12 cellular contexts compared by ENCODE assay signal in the genomic region with DNA sequence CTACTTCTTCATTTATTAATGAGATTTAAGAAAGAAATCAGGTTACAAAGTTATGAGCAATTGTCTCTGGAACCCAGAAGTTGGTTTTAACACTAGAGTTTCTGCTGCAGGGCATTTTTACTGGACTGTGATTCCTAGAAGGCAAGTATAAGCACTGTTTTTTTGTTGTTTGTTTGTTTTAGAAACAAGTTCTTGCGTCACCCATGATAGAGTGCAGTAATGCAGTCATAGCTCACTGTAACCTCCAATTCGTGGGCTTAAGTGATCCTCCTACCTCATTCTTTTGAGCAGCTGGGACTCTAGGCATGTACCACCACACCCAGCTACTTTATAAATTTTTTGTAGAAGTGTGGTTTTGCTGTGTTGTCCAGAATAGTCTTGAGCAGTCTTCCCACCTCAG. TPM values are rescaled to one million over a fixed set of nuclear protein-coding genes. Genes with fewer than 3 reads are reported as not detected.
DNase-seq lines count a peak whose midpoint lies in the region; ATAC-seq and TF ChIP-seq lines count a peak whose summit lies in the region.
"Had no signal": no experiment of that assay in that cellular context is flagged by ENCODE, and none has a peak within 500 bp of the region (broad histone marks: within the 10 kb centered on the region; RNA-seq: fewer than 3 reads in every experiment).

No MANE protein-coding gene starts in this region.

- POLR2A ChIA-PET in activated CD8-positive, alpha-beta T cell treated with anti-CD3 and anti-CD28 coated beads for 36 hours (lab: Charles Lee), result interaction anchor here (1.2 to 2.4 kb wide), 2 partner anchors 10 to 24 kb away, joined by 3 to 8 read pairs; no protein-coding TSS in a partner anchor

- H3K27me3 Mint-ChIP-seq in activated CD8-positive, alpha-beta T cell treated with anti-CD3 and anti-CD28 coated beads for 36 hours, result no peaks in the 10 kb centered on the region
- H3K27me3 Mint-ChIP-seq in glutamatergic neuron (ENCODE audit: unreplicated experiment), result peaks cover 2% of the 10 kb centered on the region
- H3K27me3 Mint-ChIP-seq: dendritic cell treated with granulocyte-macrophage colony-stimulating factor and Interleukin-4, amounts not matched to agents 40 ng/mL and 50 ng/mL, for 4 days had no signal

- no peaks in the 10 kb centered on the region for H3K27me3 ChIP-seq in right cardiac atrium (ENCODE audit: control insufficient read depth, insufficient read depth)

- H3K4me3 Mint-ChIP-seq in activated CD8-positive, alpha-beta T cell treated with anti-CD3 and anti-CD28 coated beads for 36 hours, result no peak overlapping the region
- H3K4me3 Mint-ChIP-seq in glutamatergic neuron (ENCODE audit: unreplicated experiment), result no peak overlapping the region
- H3K4me3 Mint-ChIP-seq: dendritic cell treated with granulocyte-macrophage colony-stimulating factor and Interleukin-4, amounts not matched to agents 40 ng/mL and 50 ng/mL, for 4 days had no signal

- 46% methylated on average over 2 of the region's 2 CpGs for WGBS in right cardiac atrium

- CTCF ChIA-PET in activated CD8-positive, alpha-beta T cell treated with anti-CD3 and anti-CD28 coated beads for 36 hours (lab: Charles Lee), result no interaction called here

- peak overlapping the region; percentile 73 for H3K27ac Mint-ChIP-seq in activated CD8-positive, alpha-beta T cell treated with anti-CD3 and anti-CD28 coated beads for 36 hours
- H3K27ac Mint-ChIP-seq in glutamatergic neuron (ENCODE audit: unreplicated experiment), result no peak overlapping the region
- H3K27ac Mint-ChIP-seq: dendritic cell treated with granulocyte-macrophage colony-stimulating factor and Interleukin-4, amounts not matched to agents 40 ng/mL and 50 ng/mL, for 4 days had no signal

- H3K36me3 Mint-ChIP-seq in activated CD8-positive, alpha-beta T cell treated with anti-CD3 and anti-CD28 coated beads for 36 hours (ENCODE audit: low read depth), result peaks cover 31% of the 10 kb centered on the region
- no peaks in the 10 kb centered on the region for H3K36me3 Mint-ChIP-seq in glutamatergic neuron (ENCODE audit: unreplicated experiment)

- H3K4me1 Mint-ChIP-seq in activated CD8-positive, alpha-beta T cell treated with anti-CD3 and anti-CD28 coated beads for 36 hours (ENCODE audit: low read depth), result peaks cover 87% of the 10 kb centered on the region
- peaks cover 4% of the 10 kb centered on the region for H3K4me1 Mint-ChIP-seq in glutamatergic neuron (ENCODE audit: low read depth, unreplicated experiment)

- peak; percentile 39 to 52 for ATAC-seq in right cardiac atrium
- ATAC-seq in activated CD8-positive, alpha-beta T cell treated with anti-CD3 and anti-CD28 coated beads for 36 hours, result no peak
- no peak for ATAC-seq in HG03175 (IDR thresholded peaks at IDR 0.05; ENCODE audit: unreplicated experiment)
- ATAC-seq in GM18867 (IDR thresholded peaks at IDR 0.05; ENCODE audit: unreplicated experiment), result no peak

- DNase-seq in right cardiac atrium (no peak), cardiac septum (ENCODE audit: low spot score) (no peak), foreskin fibroblast (peak; percentile 46 to 71), GDM1 (lab: John Stamatoyannopoulos, UW) (no peak), glutamatergic neuron (no peak)
- no peak for DNase-seq in activated CD8-positive, alpha-beta T cell treated with anti-CD3 and anti-CD28 coated beads for 36 hours
- DNase-seq: NCI-H526 treated with DMSO at 0.1 percent for 48 hours, T-helper 2 cell had no signal

- intact Hi-C loops in right cardiac atrium (cut with DNase I) (no loop called here), cardiac septum (cut with DNase I) (no loop called here)
- intact Hi-C loops in activated CD8-positive, alpha-beta T cell treated with anti-CD3 and anti-CD28 coated beads for 36 hours (cut with micrococcal nuclease), result no loop called here

- no peaks in the 10 kb centered on the region for H3K9me3 ChIP-seq in right cardiac atrium (ENCODE audit: control insufficient read depth, low read length)

- H3K9me3 Mint-ChIP-seq in activated CD8-positive, alpha-beta T cell treated with anti-CD3 and anti-CD28 coated beads for 36 hours, result no peaks in the 10 kb centered on the region
- no peaks in the 10 kb centered on the region for H3K9me3 Mint-ChIP-seq in glutamatergic neuron (ENCODE audit: unreplicated experiment)
- H3K9me3 Mint-ChIP-seq: dendritic cell treated with granulocyte-macrophage colony-stimulating factor and Interleukin-4, amounts not matched to agents 40 ng/mL and 50 ng/mL, for 4 days had no signal

- no peak for TF ChIP-seq CTCF in activated CD8-positive, alpha-beta T cell treated with anti-CD3 and anti-CD28 coated beads for 36 hours (IDR thresholded peaks at IDR 0.05)
- no peak for TF ChIP-seq CTCF in foreskin fibroblast (IDR thresholded peaks at IDR 0.05; ENCODE audit: low read depth, low read length)
- no peak for TF ChIP-seq CTCF in glutamatergic neuron (IDR thresholded peaks at IDR 0.05; ENCODE audit: partially characterized antibody, unreplicated experiment)

- H3K27ac ChIP-seq in right cardiac atrium (ENCODE audit: low read length), result no peak overlapping the region
- H3K27ac ChIP-seq: KMS-11 had no signal

- peaks cover 1% of the 10 kb centered on the region for H3K4me1 ChIP-seq in right cardiac atrium (ENCODE audit: control insufficient read depth, insufficient read depth, low read length)

- H3K4me3 ChIP-seq in right cardiac atrium (ENCODE audit: low read length), result no peak overlapping the region
- H3K4me3 ChIP-seq in foreskin fibroblast (ENCODE audit: low read depth in 1 of 2, low read length in 2 of 2), result no peak overlapping the region

RNA-seq across cellular contexts. Expression of a gene that starts 25.6 kb away (rescaled TPM):
- total RNA-seq in right cardiac atrium, result 10 to 100 TPM; 65.7 to 87.5 (median 68.7) TPM
- polyA plus RNA-seq in right cardiac atrium, result 47.6 TPM
- 48.6 TPM for total RNA-seq in cardiac septum
- 100 to 1,000 TPM; 187 to 192 TPM for total RNA-seq in activated CD8-positive, alpha-beta T cell treated with anti-CD3 and anti-CD28 coated beads for 36 hours
- 68.2 TPM for total RNA-seq in glutamatergic neuron (ENCODE audit: unreplicated experiment)

RNA-seq across cellular contexts. Expression of a gene that starts 50.5 kb away (rescaled TPM):
- total RNA-seq in right cardiac atrium (10 to 100 TPM; 21.8 to 30.3 (median 25.6) TPM), cardiac septum (23.1 TPM), glutamatergic neuron (ENCODE audit: unreplicated experiment) (51.6 TPM)
- polyA plus RNA-seq in right cardiac atrium, result 14.4 TPM
- total RNA-seq in activated CD8-positive, alpha-beta T cell treated with anti-CD3 and anti-CD28 coated beads for 36 hours, result 100 to 1,000 TPM; 142 to 143 TPM

Comparison
In these comparisons a context has a peak if more than half of its experiments do, and no peak if none do; other contexts are left out.
1. ATAC-seq: peak in right cardiac atrium (2 of 2); none in activated CD8-positive, alpha-beta T cell treated with anti-CD3 and anti-CD28 coated beads for 36 hours (single experiment), HG03175 (single experiment) and GM18867 (single experiment).
2. DNase-seq: peak in foreskin fibroblast (2 of 2); none in right cardiac atrium (0 of 3), cardiac septum (single experiment), activated CD8-positive, alpha-beta T cell treated with anti-CD3 and anti-CD28 coated beads for 36 hours (single experiment), GDM1 (single experiment) and glutamatergic neuron (single experiment).